In the genomic region with DNA sequence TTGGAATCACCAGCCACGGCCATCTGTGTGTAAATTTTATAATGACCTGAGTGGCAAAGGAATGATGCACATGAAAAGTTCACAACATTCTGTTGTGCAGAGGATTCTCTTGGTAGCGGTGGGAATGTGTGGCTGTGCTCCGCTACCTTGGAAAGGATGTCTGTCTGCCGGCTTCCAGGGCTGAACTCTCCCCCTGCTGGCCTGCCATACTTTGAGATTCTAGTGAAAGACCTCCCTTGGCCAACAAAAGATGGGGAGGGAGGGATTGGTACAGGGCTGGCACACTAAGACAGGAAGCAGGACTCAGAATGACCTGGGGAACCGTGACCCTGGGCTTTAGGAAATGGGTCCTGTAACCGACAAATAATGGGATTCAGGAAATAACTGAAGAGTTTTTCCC, we compare ENCODE assay signal across 18 cellular contexts.
DNase-seq lines count a peak whose midpoint lies in the region; ATAC-seq and TF ChIP-seq lines count a peak whose summit lies in the region.
"Had no signal": no experiment of that assay in that cellular context is flagged by ENCODE, and none has a peak within 500 bp of the region (broad histone marks: within the 10 kb centered on the region; RNA-seq: fewer than 3 reads in every experiment).

No MANE protein-coding gene starts in this region.

- H3K9me3 ChIP-seq in mammary epithelial cell (replicated peaks; ENCODE audit: insufficient read depth, low read length) = no peaks in the 10 kb centered on the region
- H3K9me3 ChIP-seq: BE2C, HAP-1 had no signal

- no peak overlapping the region for H3K9ac ChIP-seq in mammary epithelial cell (ENCODE audit: insufficient read depth, low read length)
- H3K9ac ChIP-seq: GM23248 had no signal

- H3K4me1 Mint-ChIP-seq in WTC11 = peaks cover 5% of the 10 kb centered on the region; the same call in 1 of the 2 replicates
- peaks cover 13% of the 10 kb centered on the region for H3K4me1 Mint-ChIP-seq in neural crest cell
- H3K4me1 Mint-ChIP-seq: CD4-positive, CD25-positive, alpha-beta regulatory T cell; CD8-positive, alpha-beta memory T cell had no signal

- no peaks in the 10 kb centered on the region for H4K20me1 ChIP-seq in mammary epithelial cell (ENCODE audit: insufficient read depth, low read length)

- no peak overlapping the region for H3K27ac Mint-ChIP-seq in WTC11
- peak overlapping the region; percentile 75 for H3K27ac Mint-ChIP-seq in neural crest cell (ENCODE audit: unreplicated experiment)
- H3K27ac Mint-ChIP-seq: CD4-positive, CD25-positive, alpha-beta regulatory T cell; CD8-positive, alpha-beta memory T cell had no signal

- in situ Hi-C loops in mammary epithelial cell (cut with MboI; ENCODE audit: low sequenced_read_pairs in 2 of 2) = no loop called here

- whole genome bisulfite sequencing in mammary epithelial cell (ENCODE audit: low coverage, missing lambda C conversion rate) = 74% methylated on average over 5 of the region's 6 CpGs

- peak; percentile 81 for ATAC-seq in WTC11
- ATAC-seq in HG02759 (IDR thresholded peaks at IDR 0.05; ENCODE audit: unreplicated experiment) = no peak
- no peak for ATAC-seq in HG03457 (IDR thresholded peaks at IDR 0.05; ENCODE audit: unreplicated experiment)
- ATAC-seq: K562 had no signal

- H3K9me3 Mint-ChIP-seq in WTC11 (peaks cover 14% of the 10 kb centered on the region), neural crest cell (peaks cover 4% of the 10 kb centered on the region)

- H3K4me3 ChIP-seq in H7 (ENCODE audit: insufficient read depth, low read depth, low read length) (no peak overlapping the region), mammary epithelial cell (replicated peaks in 1 of 3; ENCODE audit: insufficient read depth in 1 of 3, low read depth in 2 of 3, low read length in 3 of 3) (no peak overlapping the region)
- H3K4me3 ChIP-seq: GM23248, HAP-1, K562 had no signal

- DNase-seq in H7 (peak; percentile 31), WTC11 (ENCODE audit: low spot score) (no peak), iPS-NIHi11 (ENCODE audit: low spot score) (peak; percentile 26), neural crest cell (ENCODE audit: low read depth, low spot score) (no peak), mammary epithelial cell (no peak), NCI-H2081 treated with DMSO at 0.1 percent for 48 hours (lab: John Stamatoyannopoulos, UW) (no peak)
- DNase-seq: BE2C; C1 segment of cervical spinal cord; CD4-positive, CD25-positive, alpha-beta regulatory T cell; CD8-positive, alpha-beta memory T cell; COR-L47; GDM1; GM23248; IMR-90 had no signal

- no peak overlapping the region for H3K27ac ChIP-seq in mammary epithelial cell (ENCODE audit: insufficient read depth, low read depth, low read length)
- H3K27ac ChIP-seq: GM23248 had no signal

- H3K79me2 ChIP-seq in mammary epithelial cell (ENCODE audit: insufficient read depth, low read length) = no peaks in the 10 kb centered on the region

- dilution Hi-C loops in mammary epithelial cell (cut with HindIII; ENCODE audit: low sequenced_read_pairs) = no loop called here

- peaks cover 3% of the 10 kb centered on the region; the same call in 1 of the 2 replicates for H3K36me3 Mint-ChIP-seq in WTC11
- no peaks in the 10 kb centered on the region for H3K36me3 Mint-ChIP-seq in neural crest cell (ENCODE audit: low read depth)
- H3K36me3 Mint-ChIP-seq: CD4-positive, CD25-positive, alpha-beta regulatory T cell; CD8-positive, alpha-beta memory T cell had no signal

- H3K4me1 ChIP-seq in mammary epithelial cell (ENCODE audit: insufficient read depth, low read length) = no peaks in the 10 kb centered on the region
- H3K4me1 ChIP-seq: BE2C had no signal

- BruUV-seq in mammary epithelial cell (replicated peaks; lab: Mats Ljungman, UMichigan) = no TSS peak

- H2AFZ ChIP-seq in mammary epithelial cell (ENCODE audit: low read depth, low read length) = no peak overlapping the region
- H2AFZ ChIP-seq: GM23248 had no signal

- H3K27me3 ChIP-seq in H7 (ENCODE audit: control insufficient read depth, insufficient read depth, low read length) = no peaks in the 10 kb centered on the region
- H3K27me3 ChIP-seq in mammary epithelial cell (ENCODE audit: insufficient read depth, low read length) = peaks cover 7% of the 10 kb centered on the region
- H3K27me3 ChIP-seq: BE2C had no signal

- intact Hi-C loops in mammary epithelial cell (cut with micrococcal nuclease) = no loop called here

- peaks cover 3% of the 10 kb centered on the region; the same call in 1 of the 2 replicates for H3K27me3 Mint-ChIP-seq in WTC11 (ENCODE audit: low read depth)
- H3K27me3 Mint-ChIP-seq in neural crest cell (ENCODE audit: low read depth) = no peaks in the 10 kb centered on the region
- H3K27me3 Mint-ChIP-seq: CD4-positive, CD25-positive, alpha-beta regulatory T cell; CD8-positive, alpha-beta memory T cell had no signal

- POLR2A ChIA-PET in WTC11 (lab: Charles Lee) = no interaction called here

- H3K36me3 ChIP-seq in H7 (replicated peaks; ENCODE audit: control insufficient read depth, insufficient read depth, low read length) = no peaks in the 10 kb centered on the region
- H3K36me3 ChIP-seq in mammary epithelial cell (ENCODE audit: insufficient read depth, low read length) = no peaks in the 10 kb centered on the region
- H3K36me3 ChIP-seq: BE2C, HAP-1 had no signal

- H3K4me2 ChIP-seq in mammary epithelial cell (ENCODE audit: insufficient read depth, low read depth, low read length) = no peak overlapping the region

- TF ChIP-seq CTCF in WTC11 (IDR thresholded peaks at IDR 0.05) = no peak
- TF ChIP-seq CTCF in neural crest cell (conservative IDR thresholded peaks at IDR 0.05) = no peak
- TF ChIP-seq CTCF in mammary epithelial cell (conservative IDR thresholded peaks at IDR 0.05 in 1 of 2, IDR thresholded peaks at IDR 0.05 in 1 of 2; ENCODE audit: extremely low read depth in 1 of 2, insufficient read depth in 1 of 2, low read depth in 1 of 2, low read length in 2 of 2) = no peak

- H3K4me3 Mint-ChIP-seq in WTC11 = no peak overlapping the region
- H3K4me3 Mint-ChIP-seq in neural crest cell = no peak overlapping the region
- H3K4me3 Mint-ChIP-seq: CD4-positive, CD25-positive, alpha-beta regulatory T cell; CD8-positive, alpha-beta memory T cell had no signal

- CTCF ChIA-PET in WTC11 (lab: Charles Lee) (no interaction called here), mammary epithelial cell (lab: Charles Lee; ENCODE audit: low non-redundant PET) (no interaction called here)

TF ChIP-seq in WTC11, 78 proteins besides CTCF, POLR2A, EP300 and RAD21 (continues in another document):
- TF ChIP-seq, protein P1, sequence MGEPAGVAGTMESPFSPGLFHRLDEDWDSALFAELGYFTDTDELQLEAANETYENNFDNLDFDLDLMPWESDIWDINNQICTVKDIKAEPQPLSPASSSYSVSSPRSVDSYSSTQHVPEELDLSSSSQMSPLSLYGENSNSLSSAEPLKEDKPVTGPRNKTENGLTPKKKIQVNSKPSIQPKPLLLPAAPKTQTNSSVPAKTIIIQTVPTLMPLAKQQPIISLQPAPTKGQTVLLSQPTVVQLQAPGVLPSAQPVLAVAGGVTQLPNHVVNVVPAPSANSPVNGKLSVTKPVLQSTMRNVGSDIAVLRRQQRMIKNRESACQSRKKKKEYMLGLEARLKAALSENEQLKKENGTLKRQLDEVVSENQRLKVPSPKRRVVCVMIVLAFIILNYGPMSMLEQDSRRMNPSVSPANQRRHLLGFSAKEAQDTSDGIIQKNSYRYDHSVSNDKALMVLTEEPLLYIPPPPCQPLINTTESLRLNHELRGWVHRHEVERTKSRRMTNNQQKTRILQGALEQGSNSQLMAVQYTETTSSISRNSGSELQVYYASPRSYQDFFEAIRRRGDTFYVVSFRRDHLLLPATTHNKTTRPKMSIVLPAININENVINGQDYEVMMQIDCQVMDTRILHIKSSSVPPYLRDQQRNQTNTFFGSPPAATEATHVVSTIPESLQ (CRISPR knock-in tag; IDR thresholded peaks at IDR 0.05) = no peak
- TF ChIP-seq, protein P2, sequence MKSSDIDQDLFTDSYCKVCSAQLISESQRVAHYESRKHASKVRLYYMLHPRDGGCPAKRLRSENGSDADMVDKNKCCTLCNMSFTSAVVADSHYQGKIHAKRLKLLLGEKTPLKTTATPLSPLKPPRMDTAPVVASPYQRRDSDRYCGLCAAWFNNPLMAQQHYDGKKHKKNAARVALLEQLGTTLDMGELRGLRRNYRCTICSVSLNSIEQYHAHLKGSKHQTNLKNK (CRISPR knock-in tag; IDR thresholded peaks at IDR 0.05) = no peak
- TF ChIP-seq, protein P3, sequence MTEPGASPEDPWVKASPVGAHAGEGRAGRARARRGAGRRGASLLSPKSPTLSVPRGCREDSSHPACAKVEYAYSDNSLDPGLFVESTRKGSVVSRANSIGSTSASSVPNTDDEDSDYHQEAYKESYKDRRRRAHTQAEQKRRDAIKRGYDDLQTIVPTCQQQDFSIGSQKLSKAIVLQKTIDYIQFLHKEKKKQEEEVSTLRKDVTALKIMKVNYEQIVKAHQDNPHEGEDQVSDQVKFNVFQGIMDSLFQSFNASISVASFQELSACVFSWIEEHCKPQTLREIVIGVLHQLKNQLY (CRISPR knock-in tag; IDR thresholded peaks at IDR 0.05) = no peak
- no peak for TF ChIP-seq ZNF317 (CRISPR knock-in tag; IDR thresholded peaks at IDR 0.05; ENCODE audit: borderline replicate concordance, low read depth)
- TF ChIP-seq, protein P4, sequence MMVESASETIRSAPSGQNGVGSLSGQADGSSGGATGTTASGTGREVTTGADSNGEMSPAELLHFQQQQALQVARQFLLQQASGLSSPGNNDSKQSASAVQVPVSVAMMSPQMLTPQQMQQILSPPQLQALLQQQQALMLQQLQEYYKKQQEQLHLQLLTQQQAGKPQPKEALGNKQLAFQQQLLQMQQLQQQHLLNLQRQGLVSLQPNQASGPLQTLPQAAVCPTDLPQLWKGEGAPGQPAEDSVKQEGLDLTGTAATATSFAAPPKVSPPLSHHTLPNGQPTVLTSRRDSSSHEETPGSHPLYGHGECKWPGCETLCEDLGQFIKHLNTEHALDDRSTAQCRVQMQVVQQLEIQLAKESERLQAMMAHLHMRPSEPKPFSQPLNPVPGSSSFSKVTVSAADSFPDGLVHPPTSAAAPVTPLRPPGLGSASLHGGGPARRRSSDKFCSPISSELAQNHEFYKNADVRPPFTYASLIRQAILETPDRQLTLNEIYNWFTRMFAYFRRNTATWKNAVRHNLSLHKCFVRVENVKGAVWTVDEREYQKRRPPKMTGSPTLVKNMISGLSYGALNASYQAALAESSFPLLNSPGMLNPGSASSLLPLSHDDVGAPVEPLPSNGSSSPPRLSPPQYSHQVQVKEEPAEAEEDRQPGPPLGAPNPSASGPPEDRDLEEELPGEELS (CRISPR knock-in tag; IDR thresholded peaks at IDR 0.05) = no peak
- no peak for TF ChIP-seq JAZF1 (CRISPR knock-in tag; IDR thresholded peaks at IDR 0.05)
- TF ChIP-seq, protein P5, sequence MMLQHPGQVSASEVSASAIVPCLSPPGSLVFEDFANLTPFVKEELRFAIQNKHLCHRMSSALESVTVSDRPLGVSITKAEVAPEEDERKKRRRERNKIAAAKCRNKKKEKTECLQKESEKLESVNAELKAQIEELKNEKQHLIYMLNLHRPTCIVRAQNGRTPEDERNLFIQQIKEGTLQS (CRISPR knock-in tag; conservative IDR thresholded peaks at IDR 0.05) = no peak

Comparison
In these comparisons a context has a peak if more than half of its experiments do, and no peak if none do; other contexts are left out.
1. DNase-seq: peak in H7 (single experiment) and iPS-NIHi11 (single experiment); none in WTC11 (single experiment), neural crest cell (single experiment), mammary epithelial cell (single experiment) and NCI-H2081 treated with DMSO at 0.1 percent for 48 hours (single experiment).